ENCODE assay signal across 1 cellular context in the genomic region with DNA sequence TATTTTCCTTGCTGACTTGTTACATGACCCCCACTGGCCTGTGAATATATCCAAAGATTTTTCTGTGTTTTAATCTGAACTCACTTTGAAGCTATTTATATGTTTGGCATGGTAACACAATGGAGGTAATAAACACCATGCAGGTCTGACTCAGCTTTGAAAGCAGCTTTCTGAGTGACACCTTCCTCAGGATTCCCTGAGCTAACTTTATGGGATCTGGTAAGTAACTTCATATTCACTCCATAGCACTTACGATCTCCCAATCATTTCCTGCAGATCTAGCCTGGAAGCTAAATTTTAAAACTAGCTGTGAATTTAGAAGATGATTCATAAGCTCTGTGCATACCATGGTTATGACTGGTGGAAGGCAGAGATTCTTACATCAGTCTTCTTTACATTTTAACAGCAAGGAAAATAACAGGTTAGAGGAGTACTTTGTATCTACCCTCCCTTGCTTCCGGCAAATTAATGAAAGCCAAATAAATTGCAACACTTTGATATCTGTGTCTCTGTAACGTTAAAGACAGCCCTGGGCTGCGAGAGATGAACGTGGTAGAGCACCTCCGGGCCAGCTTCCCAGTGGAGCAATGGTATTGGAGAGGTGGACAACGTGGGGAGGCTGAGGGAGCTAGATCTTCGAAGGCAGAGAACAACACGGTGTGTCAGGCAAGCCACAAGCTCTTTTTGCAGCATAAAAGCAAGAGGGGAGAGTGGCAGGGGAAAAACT.
A peak's percentile ranks its signal among the peaks of the same experiment; 100 is the strongest.
TF ChIP-seq lines count a peak whose summit lies in the region.

No MANE protein-coding gene starts in this region.

TF ChIP-seq in HepG2, 621 proteins besides CTCF, POLR2A, EP300 and RAD21 (continued from another document and continues in another):
- TF ChIP-seq, protein P1, sequence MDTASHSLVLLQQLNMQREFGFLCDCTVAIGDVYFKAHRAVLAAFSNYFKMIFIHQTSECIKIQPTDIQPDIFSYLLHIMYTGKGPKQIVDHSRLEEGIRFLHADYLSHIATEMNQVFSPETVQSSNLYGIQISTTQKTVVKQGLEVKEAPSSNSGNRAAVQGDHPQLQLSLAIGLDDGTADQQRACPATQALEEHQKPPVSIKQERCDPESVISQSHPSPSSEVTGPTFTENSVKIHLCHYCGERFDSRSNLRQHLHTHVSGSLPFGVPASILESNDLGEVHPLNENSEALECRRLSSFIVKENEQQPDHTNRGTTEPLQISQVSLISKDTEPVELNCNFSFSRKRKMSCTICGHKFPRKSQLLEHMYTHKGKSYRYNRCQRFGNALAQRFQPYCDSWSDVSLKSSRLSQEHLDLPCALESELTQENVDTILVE (CRISPR knock-in tag; IDR thresholded peaks at IDR 0.05), result peak; percentile 63; the same call in 1 of the 2 replicates
- TF ChIP-seq ZNF224 (CRISPR knock-in tag; IDR thresholded peaks at IDR 0.05), result no peak
- TF ChIP-seq FOSL1 (CRISPR knock-in tag; IDR thresholded peaks at IDR 0.05; ENCODE audit: borderline replicate concordance), result peak; percentile 67; the same call in 1 of the 2 replicates
- TF ChIP-seq JDP2 (CRISPR knock-in tag; IDR thresholded peaks at IDR 0.05; ENCODE audit: borderline replicate concordance), result no peak
- no peak for TF ChIP-seq TOPORS (CRISPR knock-in tag; IDR thresholded peaks at IDR 0.05)
- TF ChIP-seq ZNF501 (CRISPR knock-in tag; IDR thresholded peaks at IDR 0.05), result no peak
- no peak for TF ChIP-seq XBP1 (CRISPR knock-in tag; IDR thresholded peaks at IDR 0.05)
- TF ChIP-seq ZNF260 (CRISPR knock-in tag; IDR thresholded peaks at IDR 0.05; ENCODE audit: borderline replicate concordance, low read depth), result no peak
- TF ChIP-seq ZNF776 (CRISPR knock-in tag; IDR thresholded peaks at IDR 0.05), result no peak
- TF ChIP-seq CHD2 (IDR thresholded peaks at IDR 0.05; ENCODE audit: low read depth, low read length), result no peak
- TF ChIP-seq, protein P2, sequence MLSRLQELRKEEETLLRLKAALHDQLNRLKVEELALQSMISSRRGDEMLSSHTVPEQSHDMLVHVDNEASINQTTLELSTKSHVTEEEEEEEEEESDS (CRISPR knock-in tag; IDR thresholded peaks at IDR 0.05; ENCODE audit: borderline replicate concordance), result no peak
- TF ChIP-seq ATRX (CRISPR knock-in tag; IDR thresholded peaks at IDR 0.05; ENCODE audit: borderline replicate concordance), result no peak
- no peak for TF ChIP-seq RAD51 (IDR thresholded peaks at IDR 0.05; ENCODE audit: borderline replicate concordance)
- TF ChIP-seq, protein P3, sequence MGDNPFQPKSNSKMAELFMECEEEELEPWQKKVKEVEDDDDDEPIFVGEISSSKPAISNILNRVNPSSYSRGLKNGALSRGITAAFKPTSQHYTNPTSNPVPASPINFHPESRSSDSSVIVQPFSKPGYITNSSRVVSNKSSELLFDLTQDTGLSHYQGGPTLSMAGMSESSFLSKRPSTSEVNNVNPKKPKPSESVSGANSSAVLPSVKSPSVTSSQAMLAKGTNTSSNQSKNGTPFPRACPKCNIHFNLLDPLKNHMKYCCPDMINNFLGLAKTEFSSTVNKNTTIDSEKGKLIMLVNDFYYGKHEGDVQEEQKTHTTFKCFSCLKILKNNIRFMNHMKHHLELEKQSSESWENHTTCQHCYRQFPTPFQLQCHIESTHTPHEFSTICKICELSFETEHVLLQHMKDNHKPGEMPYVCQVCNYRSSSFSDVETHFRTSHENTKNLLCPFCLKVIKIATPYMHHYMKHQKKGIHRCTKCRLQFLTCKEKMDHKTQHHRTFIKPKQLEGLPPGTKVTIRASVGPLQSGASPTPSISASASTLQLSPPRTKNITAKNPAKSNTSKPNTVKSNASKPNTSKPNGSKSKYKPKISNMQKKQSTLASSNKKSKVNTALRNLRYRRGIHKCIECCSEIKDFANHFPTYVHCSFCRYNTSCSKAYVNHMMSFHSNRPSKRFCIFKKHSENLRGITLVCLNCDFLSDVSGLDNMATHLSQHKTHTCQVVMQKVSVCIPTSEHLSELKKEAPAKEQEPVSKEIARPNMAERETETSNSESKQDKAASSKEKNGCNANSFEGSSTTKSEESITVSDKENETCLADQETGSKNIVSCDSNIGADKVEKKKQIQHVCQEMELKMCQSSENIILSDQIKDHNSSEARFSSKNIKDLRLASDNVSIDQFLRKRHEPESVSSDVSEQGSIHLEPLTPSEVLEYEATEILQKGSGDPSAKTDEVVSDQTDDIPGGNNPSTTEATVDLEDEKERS (CRISPR knock-in tag; IDR thresholded peaks at IDR 0.05), result peak; percentile 78; the same call in 1 of the 2 replicates
- TF ChIP-seq, protein P4, sequence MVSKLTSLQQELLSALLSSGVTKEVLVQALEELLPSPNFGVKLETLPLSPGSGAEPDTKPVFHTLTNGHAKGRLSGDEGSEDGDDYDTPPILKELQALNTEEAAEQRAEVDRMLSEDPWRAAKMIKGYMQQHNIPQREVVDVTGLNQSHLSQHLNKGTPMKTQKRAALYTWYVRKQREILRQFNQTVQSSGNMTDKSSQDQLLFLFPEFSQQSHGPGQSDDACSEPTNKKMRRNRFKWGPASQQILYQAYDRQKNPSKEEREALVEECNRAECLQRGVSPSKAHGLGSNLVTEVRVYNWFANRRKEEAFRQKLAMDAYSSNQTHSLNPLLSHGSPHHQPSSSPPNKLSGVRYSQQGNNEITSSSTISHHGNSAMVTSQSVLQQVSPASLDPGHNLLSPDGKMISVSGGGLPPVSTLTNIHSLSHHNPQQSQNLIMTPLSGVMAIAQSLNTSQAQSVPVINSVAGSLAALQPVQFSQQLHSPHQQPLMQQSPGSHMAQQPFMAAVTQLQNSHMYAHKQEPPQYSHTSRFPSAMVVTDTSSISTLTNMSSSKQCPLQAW (CRISPR knock-in tag; IDR thresholded peaks at IDR 0.05), result peak; percentile 78
- TF ChIP-seq ATF7 (IDR thresholded peaks at IDR 0.05), result no peak
- TF ChIP-seq ATF7 (CRISPR knock-in tag; IDR thresholded peaks at IDR 0.05), result no peak
- no peak for TF ChIP-seq POLR2AphosphoS2 (IDR thresholded peaks at IDR 0.05; ENCODE audit: low read depth, low read length)
- TF ChIP-seq ZNF614 (CRISPR knock-in tag; IDR thresholded peaks at IDR 0.05; ENCODE audit: borderline replicate concordance), result peak; percentile 70
- no peak for TF ChIP-seq ATF7-NPFF (CRISPR knock-in tag; IDR thresholded peaks at IDR 0.05; ENCODE audit: low read depth)
- TF ChIP-seq ZNF432 (CRISPR knock-in tag; IDR thresholded peaks at IDR 0.05; ENCODE audit: borderline replicate concordance), result no peak
- no peak for TF ChIP-seq ZMAT3 (CRISPR knock-in tag; conservative IDR thresholded peaks at IDR 0.05)
- TF ChIP-seq, protein P5, sequence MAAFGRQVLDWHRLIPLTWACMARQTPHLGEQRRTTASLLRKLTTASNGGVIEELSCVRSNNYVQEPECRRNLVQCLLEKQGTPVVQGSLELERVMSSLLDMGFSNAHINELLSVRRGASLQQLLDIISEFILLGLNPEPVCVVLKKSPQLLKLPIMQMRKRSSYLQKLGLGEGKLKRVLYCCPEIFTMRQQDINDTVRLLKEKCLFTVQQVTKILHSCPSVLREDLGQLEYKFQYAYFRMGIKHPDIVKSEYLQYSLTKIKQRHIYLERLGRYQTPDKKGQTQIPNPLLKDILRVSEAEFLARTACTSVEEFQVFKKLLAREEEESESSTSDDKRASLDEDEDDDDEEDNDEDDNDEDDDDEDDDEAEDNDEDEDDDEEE (CRISPR knock-in tag; IDR thresholded peaks at IDR 0.05), result no peak
- TF ChIP-seq PCBP2 (optimal IDR thresholded peaks at IDR 0.05; ENCODE audit: low read depth, low read length, poor library complexity, severe bottlenecking), result no peak
- TF ChIP-seq KLF16 (CRISPR knock-in tag; IDR thresholded peaks at IDR 0.05), result peak in 1 of 2 experiments; percentile 76; a peak in 2 of 4 replicates
- no peak for TF ChIP-seq ZSCAN31 (CRISPR knock-in tag; IDR thresholded peaks at IDR 0.05; ENCODE audit: low read depth)
- no peak for TF ChIP-seq JARID2 (CRISPR knock-in tag; IDR thresholded peaks at IDR 0.05; ENCODE audit: insufficient replicate concordance)
- TF ChIP-seq ZMYM3 (CRISPR knock-in tag; IDR thresholded peaks at IDR 0.05), result no peak
- TF ChIP-seq TSC22D2 (CRISPR knock-in tag; IDR thresholded peaks at IDR 0.05; ENCODE audit: borderline replicate concordance), result no peak
- TF ChIP-seq HOXA9 (CRISPR knock-in tag; IDR thresholded peaks at IDR 0.05; ENCODE audit: borderline replicate concordance), result no peak
- TF ChIP-seq ZNF550 (CRISPR knock-in tag; IDR thresholded peaks at IDR 0.05; ENCODE audit: borderline replicate concordance), result no peak
- no peak for TF ChIP-seq ZNF367 (CRISPR knock-in tag; IDR thresholded peaks at IDR 0.05; ENCODE audit: borderline replicate concordance)
- TF ChIP-seq, protein P6, sequence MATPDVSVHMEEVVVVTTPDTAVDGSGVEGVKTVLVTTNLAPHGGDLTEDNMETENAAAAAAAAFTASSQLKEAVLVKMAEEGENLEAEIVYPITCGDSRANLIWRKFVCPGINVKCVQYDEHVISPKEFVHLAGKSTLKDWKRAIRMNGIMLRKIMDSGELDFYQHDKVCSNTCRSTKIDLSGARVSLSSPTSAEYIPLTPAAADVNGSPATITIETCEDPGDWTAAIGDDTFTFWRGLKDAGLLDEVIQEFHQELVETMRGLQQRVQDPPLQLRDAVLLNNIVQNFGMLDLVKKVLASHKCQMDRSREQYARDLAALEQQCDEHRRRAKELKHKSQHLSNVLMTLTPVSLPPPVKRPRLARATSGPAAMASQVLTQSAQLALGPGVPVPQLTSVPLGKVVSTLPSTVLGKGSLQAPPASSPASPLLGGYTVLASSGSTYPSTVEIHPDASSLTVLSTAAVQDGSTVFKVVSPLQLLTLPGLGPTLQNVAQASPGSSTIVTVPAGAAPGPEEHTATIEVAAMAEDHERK (CRISPR knock-in tag; IDR thresholded peaks at IDR 0.05; ENCODE audit: low read depth), result no peak
- TF ChIP-seq, protein P7, sequence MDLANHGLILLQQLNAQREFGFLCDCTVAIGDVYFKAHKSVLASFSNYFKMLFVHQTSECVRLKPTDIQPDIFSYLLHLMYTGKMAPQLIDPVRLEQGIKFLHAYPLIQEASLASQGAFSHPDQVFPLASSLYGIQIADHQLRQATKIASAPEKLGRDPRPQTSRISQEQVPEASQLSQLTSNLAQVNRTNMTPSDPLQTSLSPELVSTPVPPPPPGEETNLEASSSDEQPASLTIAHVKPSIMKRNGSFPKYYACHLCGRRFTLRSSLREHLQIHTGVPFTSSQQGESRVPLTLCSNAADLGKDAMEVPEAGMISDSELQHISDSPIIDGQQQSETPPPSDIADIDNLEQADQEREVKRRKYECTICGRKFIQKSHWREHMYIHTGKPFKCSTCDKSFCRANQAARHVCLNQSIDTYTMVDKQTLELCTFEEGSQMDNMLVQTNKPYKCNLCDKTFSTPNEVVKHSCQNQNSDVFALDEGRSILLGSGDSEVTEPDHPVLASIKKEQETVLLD (CRISPR knock-in tag; IDR thresholded peaks at IDR 0.05; ENCODE audit: low read depth), result no peak
- no peak for TF ChIP-seq ZNF234 (CRISPR knock-in tag; conservative IDR thresholded peaks at IDR 0.05)
- TF ChIP-seq ZNF143 (CRISPR knock-in tag; IDR thresholded peaks at IDR 0.05), result no peak
- TF ChIP-seq ETV6 (CRISPR knock-in tag; conservative IDR thresholded peaks at IDR 0.05), result no peak
- no peak for TF ChIP-seq ARID2 (CRISPR knock-in tag; IDR thresholded peaks at IDR 0.05; ENCODE audit: borderline replicate concordance)
- TF ChIP-seq, protein P8, sequence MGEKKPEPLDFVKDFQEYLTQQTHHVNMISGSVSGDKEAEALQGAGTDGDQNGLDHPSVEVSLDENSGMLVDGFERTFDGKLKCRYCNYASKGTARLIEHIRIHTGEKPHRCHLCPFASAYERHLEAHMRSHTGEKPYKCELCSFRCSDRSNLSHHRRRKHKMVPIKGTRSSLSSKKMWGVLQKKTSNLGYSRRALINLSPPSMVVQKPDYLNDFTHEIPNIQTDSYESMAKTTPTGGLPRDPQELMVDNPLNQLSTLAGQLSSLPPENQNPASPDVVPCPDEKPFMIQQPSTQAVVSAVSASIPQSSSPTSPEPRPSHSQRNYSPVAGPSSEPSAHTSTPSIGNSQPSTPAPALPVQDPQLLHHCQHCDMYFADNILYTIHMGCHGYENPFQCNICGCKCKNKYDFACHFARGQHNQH (CRISPR knock-in tag; IDR thresholded peaks at IDR 0.05), result peak; percentile 80
- TF ChIP-seq, protein P9, sequence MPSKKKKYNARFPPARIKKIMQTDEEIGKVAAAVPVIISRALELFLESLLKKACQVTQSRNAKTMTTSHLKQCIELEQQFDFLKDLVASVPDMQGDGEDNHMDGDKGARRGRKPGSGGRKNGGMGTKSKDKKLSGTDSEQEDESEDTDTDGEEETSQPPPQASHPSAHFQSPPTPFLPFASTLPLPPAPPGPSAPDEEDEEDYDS (CRISPR knock-in tag; IDR thresholded peaks at IDR 0.05), result peak; percentile 69; the same call in 1 of the 2 replicates
- TF ChIP-seq ZFAT (CRISPR knock-in tag; conservative IDR thresholded peaks at IDR 0.05), result no peak
- no peak for TF ChIP-seq ZNF598 (CRISPR knock-in tag; IDR thresholded peaks at IDR 0.05; ENCODE audit: borderline replicate concordance)
- TF ChIP-seq, protein P10, sequence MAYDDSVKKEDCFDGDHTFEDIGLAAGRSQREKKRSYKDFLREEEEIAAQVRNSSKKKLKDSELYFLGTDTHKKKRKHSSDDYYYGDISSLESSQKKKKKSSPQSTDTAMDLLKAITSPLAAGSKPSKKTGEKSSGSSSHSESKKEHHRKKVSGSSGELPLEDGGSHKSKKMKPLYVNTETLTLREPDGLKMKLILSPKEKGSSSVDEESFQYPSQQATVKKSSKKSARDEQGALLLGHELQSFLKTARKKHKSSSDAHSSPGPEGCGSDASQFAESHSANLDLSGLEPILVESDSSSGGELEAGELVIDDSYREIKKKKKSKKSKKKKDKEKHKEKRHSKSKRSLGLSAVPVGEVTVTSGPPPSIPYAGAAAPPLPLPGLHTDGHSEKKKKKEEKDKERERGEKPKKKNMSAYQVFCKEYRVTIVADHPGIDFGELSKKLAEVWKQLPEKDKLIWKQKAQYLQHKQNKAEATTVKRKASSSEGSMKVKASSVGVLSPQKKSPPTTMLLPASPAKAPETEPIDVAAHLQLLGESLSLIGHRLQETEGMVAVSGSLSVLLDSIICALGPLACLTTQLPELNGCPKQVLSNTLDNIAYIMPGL (CRISPR knock-in tag; IDR thresholded peaks at IDR 0.05; ENCODE audit: borderline replicate concordance in 1 of 2, low read depth in 1 of 2), result no peak; a peak in 1 of 4 replicates
- TF ChIP-seq SALL2 (CRISPR knock-in tag; IDR thresholded peaks at IDR 0.05), result no peak
- TF ChIP-seq, protein P11, sequence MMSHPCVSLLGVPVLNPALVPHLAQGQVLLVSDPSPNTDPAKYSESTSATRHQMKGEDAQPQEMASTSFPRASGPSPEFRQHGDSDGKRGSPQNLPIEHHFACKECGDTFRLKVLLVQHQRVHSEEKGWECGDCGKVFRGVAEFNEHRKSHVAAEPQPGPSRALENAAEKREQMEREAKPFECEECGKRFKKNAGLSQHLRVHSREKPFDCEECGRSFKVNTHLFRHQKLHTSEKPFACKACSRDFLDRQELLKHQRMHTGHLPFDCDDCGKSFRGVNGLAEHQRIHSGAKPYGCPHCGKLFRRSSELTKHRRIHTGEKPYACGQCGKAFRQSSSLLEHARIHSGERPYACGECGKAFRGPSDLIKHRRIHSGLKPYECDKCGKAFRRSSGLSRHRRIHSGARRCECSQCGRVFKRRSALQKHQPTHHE (CRISPR knock-in tag; IDR thresholded peaks at IDR 0.05; ENCODE audit: borderline replicate concordance), result no peak
- no peak for TF ChIP-seq ZFY (CRISPR knock-in tag; IDR thresholded peaks at IDR 0.05)
- TF ChIP-seq PHF8 (CRISPR knock-in tag; IDR thresholded peaks at IDR 0.05), result no peak
- no peak for TF ChIP-seq PRPF4 (IDR thresholded peaks at IDR 0.05; ENCODE audit: low read depth, low read length, poor library complexity, severe bottlenecking)
- peak; percentile 18; the same call in 1 of the 2 replicates for TF ChIP-seq ZNF205 (CRISPR knock-in tag; IDR thresholded peaks at IDR 0.05)
- TF ChIP-seq ZFYVE20 (CRISPR knock-in tag; IDR thresholded peaks at IDR 0.05; ENCODE audit: borderline replicate concordance, low read depth), result no peak
- TF ChIP-seq, protein P12, sequence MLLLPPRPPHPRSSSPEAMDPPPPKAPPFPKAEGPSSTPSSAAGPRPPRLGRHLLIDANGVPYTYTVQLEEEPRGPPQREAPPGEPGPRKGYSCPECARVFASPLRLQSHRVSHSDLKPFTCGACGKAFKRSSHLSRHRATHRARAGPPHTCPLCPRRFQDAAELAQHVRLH (CRISPR knock-in tag; IDR thresholded peaks at IDR 0.05; ENCODE audit: borderline replicate concordance, low read depth), result no peak
